1 cellular context compared by ENCODE assay signal in the genomic region with DNA sequence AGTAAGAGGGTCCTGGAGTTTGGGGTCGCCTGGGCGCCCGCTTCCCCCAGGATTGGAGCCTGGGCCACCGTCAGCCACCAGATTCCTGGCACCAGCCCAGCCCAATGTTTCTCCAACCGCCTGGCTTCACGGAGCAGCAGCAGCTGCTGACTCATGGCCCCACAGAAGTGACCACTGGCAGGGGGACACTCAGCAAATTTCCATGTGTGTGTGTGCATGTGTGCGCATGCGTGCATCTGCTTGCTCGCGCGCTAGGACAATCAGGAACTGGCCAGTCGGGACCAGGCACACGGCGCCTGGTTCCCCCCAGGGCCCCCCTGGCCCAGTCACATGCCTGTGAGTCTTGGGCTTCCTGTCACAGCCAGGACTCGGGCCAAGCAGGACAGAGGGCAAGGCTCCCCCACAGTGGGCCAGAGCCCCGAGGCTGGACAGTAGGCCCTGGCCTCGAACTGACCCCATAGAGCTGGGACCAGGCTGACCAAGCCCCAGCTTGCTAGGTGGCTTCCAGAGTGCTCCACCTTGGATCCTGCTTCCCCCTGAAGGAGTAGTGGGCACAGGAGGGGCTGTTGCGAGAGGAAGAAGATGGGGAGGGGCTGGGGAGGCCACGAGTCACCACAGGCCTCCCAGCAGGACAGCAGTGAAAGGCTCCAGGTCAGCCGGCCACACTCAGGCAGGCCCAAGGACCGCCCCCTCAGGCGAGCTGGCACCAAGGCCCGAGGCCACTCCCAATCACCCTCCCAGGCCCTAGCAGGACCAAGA.
TF ChIP-seq lines count a peak whose summit lies in the region.

No MANE protein-coding gene starts in this region.

TF ChIP-seq in GM23338, 12 proteins besides CTCF, POLR2A, EP300 and RAD21 (continued from another document):
- TF ChIP-seq, protein P1, sequence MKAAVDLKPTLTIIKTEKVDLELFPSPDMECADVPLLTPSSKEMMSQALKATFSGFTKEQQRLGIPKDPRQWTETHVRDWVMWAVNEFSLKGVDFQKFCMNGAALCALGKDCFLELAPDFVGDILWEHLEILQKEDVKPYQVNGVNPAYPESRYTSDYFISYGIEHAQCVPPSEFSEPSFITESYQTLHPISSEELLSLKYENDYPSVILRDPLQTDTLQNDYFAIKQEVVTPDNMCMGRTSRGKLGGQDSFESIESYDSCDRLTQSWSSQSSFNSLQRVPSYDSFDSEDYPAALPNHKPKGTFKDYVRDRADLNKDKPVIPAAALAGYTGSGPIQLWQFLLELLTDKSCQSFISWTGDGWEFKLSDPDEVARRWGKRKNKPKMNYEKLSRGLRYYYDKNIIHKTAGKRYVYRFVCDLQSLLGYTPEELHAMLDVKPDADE (IDR thresholded peaks at IDR 0.05): no peak
- TF ChIP-seq CREB1 (CRISPR knock-in tag; IDR thresholded peaks at IDR 0.05; ENCODE audit: low read depth) (no peak), NANOG (IDR thresholded peaks at IDR 0.05; ENCODE audit: borderline replicate concordance) (no peak), JUNB (IDR thresholded peaks at IDR 0.05; ENCODE audit: unreplicated experiment) (no peak), ZNF331 (CRISPR knock-in tag; IDR thresholded peaks at IDR 0.05; ENCODE audit: low read depth) (no peak), EZH2phosphoT487 (IDR thresholded peaks at IDR 0.05; ENCODE audit: unreplicated experiment) (no peak), STAT1 (IDR thresholded peaks at IDR 0.05; ENCODE audit: unreplicated experiment) (no peak)
- TF ChIP-seq, protein P2, sequence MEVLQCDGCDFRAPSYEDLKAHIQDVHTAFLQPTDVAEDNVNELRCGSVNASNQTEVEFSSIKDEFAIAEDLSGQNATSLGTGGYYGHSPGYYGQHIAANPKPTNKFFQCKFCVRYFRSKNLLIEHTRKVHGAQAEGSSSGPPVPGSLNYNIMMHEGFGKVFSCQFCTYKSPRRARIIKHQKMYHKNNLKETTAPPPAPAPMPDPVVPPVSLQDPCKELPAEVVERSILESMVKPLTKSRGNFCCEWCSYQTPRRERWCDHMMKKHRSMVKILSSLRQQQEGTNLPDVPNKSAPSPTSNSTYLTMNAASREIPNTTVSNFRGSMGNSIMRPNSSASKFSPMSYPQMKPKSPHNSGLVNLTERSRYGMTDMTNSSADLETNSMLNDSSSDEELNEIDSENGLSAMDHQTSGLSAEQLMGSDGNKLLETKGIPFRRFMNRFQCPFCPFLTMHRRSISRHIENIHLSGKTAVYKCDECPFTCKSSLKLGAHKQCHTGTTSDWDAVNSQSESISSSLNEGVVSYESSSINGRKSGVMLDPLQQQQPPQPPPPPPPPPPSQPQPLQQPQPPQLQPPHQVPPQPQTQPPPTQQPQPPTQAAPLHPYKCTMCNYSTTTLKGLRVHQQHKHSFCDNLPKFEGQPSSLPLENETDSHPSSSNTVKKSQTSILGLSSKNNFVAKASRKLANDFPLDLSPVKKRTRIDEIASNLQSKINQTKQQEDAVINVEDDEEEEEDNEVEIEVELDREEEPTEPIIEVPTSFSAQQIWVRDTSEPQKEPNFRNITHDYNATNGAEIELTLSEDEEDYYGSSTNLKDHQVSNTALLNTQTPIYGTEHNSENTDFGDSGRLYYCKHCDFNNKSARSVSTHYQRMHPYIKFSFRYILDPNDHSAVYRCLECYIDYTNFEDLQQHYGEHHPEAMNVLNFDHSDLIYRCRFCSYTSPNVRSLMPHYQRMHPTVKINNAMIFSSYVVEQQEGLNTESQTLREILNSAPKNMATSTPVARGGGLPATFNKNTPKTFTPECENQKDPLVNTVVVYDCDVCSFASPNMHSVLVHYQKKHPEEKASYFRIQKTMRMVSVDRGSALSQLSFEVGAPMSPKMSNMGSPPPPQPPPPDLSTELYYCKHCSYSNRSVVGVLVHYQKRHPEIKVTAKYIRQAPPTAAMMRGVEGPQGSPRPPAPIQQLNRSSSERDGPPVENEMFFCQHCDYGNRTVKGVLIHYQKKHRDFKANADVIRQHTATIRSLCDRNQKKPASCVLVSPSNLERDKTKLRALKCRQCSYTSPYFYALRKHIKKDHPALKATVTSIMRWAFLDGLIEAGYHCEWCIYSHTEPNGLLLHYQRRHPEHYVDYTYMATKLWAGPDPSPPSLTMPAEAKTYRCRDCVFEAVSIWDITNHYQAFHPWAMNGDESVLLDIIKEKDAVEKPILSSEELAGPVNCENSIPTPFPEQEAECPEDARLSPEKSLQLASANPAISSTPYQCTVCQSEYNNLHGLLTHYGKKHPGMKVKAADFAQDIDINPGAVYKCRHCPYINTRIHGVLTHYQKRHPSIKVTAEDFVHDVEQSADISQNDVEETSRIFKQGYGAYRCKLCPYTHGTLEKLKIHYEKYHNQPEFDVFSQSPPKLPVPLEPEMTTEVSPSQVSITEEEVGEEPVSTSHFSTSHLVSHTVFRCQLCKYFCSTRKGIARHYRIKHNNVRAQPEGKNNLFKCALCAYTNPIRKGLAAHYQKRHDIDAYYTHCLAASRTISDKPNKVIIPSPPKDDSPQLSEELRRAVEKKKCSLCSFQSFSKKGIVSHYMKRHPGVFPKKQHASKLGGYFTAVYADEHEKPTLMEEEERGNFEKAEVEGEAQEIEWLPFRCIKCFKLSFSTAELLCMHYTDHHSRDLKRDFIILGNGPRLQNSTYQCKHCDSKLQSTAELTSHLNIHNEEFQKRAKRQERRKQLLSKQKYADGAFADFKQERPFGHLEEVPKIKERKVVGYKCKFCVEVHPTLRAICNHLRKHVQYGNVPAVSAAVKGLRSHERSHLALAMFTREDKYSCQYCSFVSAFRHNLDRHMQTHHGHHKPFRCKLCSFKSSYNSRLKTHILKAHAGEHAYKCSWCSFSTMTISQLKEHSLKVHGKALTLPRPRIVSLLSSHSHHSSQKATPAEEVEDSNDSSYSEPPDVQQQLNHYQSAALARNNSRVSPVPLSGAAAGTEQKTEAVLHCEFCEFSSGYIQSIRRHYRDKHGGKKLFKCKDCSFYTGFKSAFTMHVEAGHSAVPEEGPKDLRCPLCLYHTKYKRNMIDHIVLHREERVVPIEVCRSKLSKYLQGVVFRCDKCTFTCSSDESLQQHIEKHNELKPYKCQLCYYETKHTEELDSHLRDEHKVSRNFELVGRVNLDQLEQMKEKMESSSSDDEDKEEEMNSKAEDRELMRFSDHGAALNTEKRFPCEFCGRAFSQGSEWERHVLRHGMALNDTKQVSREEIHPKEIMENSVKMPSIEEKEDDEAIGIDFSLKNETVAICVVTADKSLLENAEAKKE (CRISPR knock-in tag; IDR thresholded peaks at IDR 0.05): no peak
